Comparison of ENCODE assay signal across 11 cellular contexts in genomic region chr5:121503111-121503840, GRCh38.
DNase-seq lines count a peak whose midpoint lies in the region; ATAC-seq and TF ChIP-seq lines count a peak whose summit lies in the region.
"Had no signal": no experiment of that assay in that cellular context is flagged by ENCODE, and none has a peak within 500 bp of the region (broad histone marks: within the 10 kb centered on the region; RNA-seq: fewer than 3 reads in every experiment).

No MANE protein-coding gene starts in this region.

- no peaks in the 10 kb centered on the region for H3K4me1 ChIP-seq in body of pancreas
- H3K4me1 ChIP-seq: Caco-2 had no signal

- H3K9me3 ChIP-seq in body of pancreas: no peaks in the 10 kb centered on the region
- H3K9me3 ChIP-seq: Caco-2 had no signal

- no peaks in the 10 kb centered on the region for H3K36me3 ChIP-seq in body of pancreas (replicated peaks in 1 of 2; ENCODE audit: insufficient read depth in 1 of 2, low read depth in 2 of 2)

- no peaks in the 10 kb centered on the region for H3K27me3 ChIP-seq in body of pancreas

- WGBS in body of pancreas, 2 donors: 8 to 14% methylated on average over 2 of the region's 2 CpGs

- ATAC-seq in body of pancreas (no peak), left lobe of liver (no peak), HG03095 (IDR thresholded peaks at IDR 0.05; ENCODE audit: unreplicated experiment) (no peak)

- peak; percentile 35 for DNase-seq in COLO829 (ENCODE audit: low spot score)
- peak; percentile 60 for DNase-seq in NAMALWA (ENCODE audit: low spot score)
- peak; percentile 18 to 59 (median 34) for DNase-seq in body of pancreas
- peak; percentile 42 for DNase-seq in left lobe of liver (ENCODE audit: low spot score)
- no peak for DNase-seq in GM19238 (ENCODE audit: insufficient read length, low spot score)
- no peak for DNase-seq in GM19240 (ENCODE audit: insufficient read length, low spot score)
- DNase-seq in OCI-M2 (lab: John Stamatoyannopoulos, UW; ENCODE audit: unreplicated experiment): no peak
- DNase-seq: activated CD4-positive, alpha-beta T cell treated with anti-CD3 and anti-CD28 coated beads, Interleukin-2, amount 50 U/mL, for 1 hour; Caco-2; NCI-H2107 had no signal

- intact Hi-C loops in body of pancreas (cut with DNase I): no loop called here

- no peak overlapping the region for H3K4me3 ChIP-seq in body of pancreas

- no peak for TF ChIP-seq CTCF in body of pancreas (IDR thresholded peaks at IDR 0.05)

- TF ChIP-seq POLR2A in body of pancreas (IDR thresholded peaks at IDR 0.05): no peak

- H3K27ac ChIP-seq in body of pancreas: no peak overlapping the region

Comparison
In these comparisons a context has a peak if more than half of its experiments do, and no peak if none do; other contexts are left out.
1. DNase-seq: peak in COLO829 (single experiment), NAMALWA (single experiment), body of pancreas (4 of 4) and left lobe of liver (single experiment); none in GM19238 (single experiment), GM19240 (single experiment) and OCI-M2 (single experiment).